ENCODE assay signal across 28 cellular contexts in the genomic region with DNA sequence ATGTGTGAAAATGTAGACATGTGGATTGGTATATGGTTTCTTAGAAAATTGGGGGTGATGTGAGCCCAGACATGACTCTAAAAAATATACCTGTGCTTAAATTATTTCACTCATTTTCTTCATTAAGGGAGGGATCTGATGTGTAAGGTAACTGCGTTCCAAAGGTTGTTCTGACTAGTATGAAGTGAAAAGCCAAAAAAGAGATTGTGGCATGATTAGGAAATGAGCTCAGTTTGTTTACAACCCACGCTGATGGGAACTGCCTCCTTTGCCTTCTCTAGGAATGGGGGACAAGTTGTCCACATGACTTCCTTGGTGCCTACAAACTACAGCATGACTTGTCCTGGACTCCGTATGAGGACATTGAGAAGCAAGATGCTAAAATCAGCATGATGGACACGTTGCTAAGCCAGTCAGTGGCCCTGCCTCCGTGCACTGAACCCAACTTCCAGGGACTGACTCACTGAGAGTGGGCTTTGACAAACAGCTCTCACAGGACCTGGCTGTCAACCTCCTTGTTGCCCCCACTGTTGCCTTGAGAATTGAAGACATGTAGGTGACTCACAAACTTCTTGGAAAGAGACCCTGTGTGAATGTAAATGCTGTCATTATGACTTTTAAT. TPM values are rescaled to one million over a fixed set of nuclear protein-coding genes. Genes with fewer than 3 reads are reported as not detected.
"Had no signal": no experiment of that assay in that cellular context is flagged by ENCODE, and none has a peak within 500 bp of the region (broad histone marks: within the 10 kb centered on the region; RNA-seq: fewer than 3 reads in every experiment).

No MANE protein-coding gene starts in this region.

- H3K4me3 ChIP-seq: breast epithelium, heart left ventricle, left ventricle myocardium inferior, psoas muscle, smooth muscle cell, tibial nerve had no signal

- H3K4me1 Mint-ChIP-seq: endodermal cell had no signal

- H3K4me2 ChIP-seq: smooth muscle cell had no signal

- H3K9me3 ChIP-seq: breast epithelium, heart left ventricle, left ventricle myocardium inferior, psoas muscle, tibial nerve had no signal

- H3K27ac Mint-ChIP-seq: activated CD8-positive, alpha-beta memory T cell treated with anti-CD3 and anti-CD28 coated beads, Interleukin-2, amount 10 ng/mL, durations not matched to agents 7 days and 5 days; dendritic cell treated with granulocyte-macrophage colony-stimulating factor and Interleukin-4, amounts not matched to agents 40 ng/mL and 50 ng/mL, for 4 days; endodermal cell had no signal

- ATAC-seq: activated CD8-positive, alpha-beta memory T cell treated with anti-CD3 and anti-CD28 coated beads, Interleukin-2, amount 10 ng/mL, durations not matched to agents 7 days and 5 days; esophagus mucosa; foreskin keratinocyte; heart left ventricle; psoas muscle had no signal

- H3K4me1 ChIP-seq: breast epithelium, foreskin keratinocyte, parathyroid adenoma had no signal

- H3K9ac ChIP-seq: parathyroid adenoma had no signal

- H3K27me3 Mint-ChIP-seq: activated CD8-positive, alpha-beta memory T cell treated with anti-CD3 and anti-CD28 coated beads, Interleukin-2, amount 10 ng/mL, durations not matched to agents 7 days and 5 days; central memory CD8-positive, alpha-beta T cell; dendritic cell treated with granulocyte-macrophage colony-stimulating factor and Interleukin-4, amounts not matched to agents 40 ng/mL and 50 ng/mL, for 4 days; naive B cell had no signal

- H2AFZ ChIP-seq: parathyroid adenoma had no signal

- H3K4me3 Mint-ChIP-seq: activated CD8-positive, alpha-beta memory T cell treated with anti-CD3 and anti-CD28 coated beads, Interleukin-2, amount 10 ng/mL, durations not matched to agents 7 days and 5 days; central memory CD8-positive, alpha-beta T cell; dendritic cell treated with granulocyte-macrophage colony-stimulating factor and Interleukin-4, amounts not matched to agents 40 ng/mL and 50 ng/mL, for 4 days; endodermal cell; naive B cell had no signal

- H3K27me3 ChIP-seq: breast epithelium, foreskin keratinocyte, heart left ventricle, tibial nerve had no signal

- H3K27ac ChIP-seq: breast epithelium, foreskin keratinocyte, heart left ventricle, left ventricle myocardium inferior, parathyroid adenoma, psoas muscle, tibial nerve, VCaP had no signal

- H3K9me3 Mint-ChIP-seq: central memory CD8-positive, alpha-beta T cell; dendritic cell treated with granulocyte-macrophage colony-stimulating factor and Interleukin-4, amounts not matched to agents 40 ng/mL and 50 ng/mL, for 4 days; endodermal cell; naive B cell had no signal

- DNase-seq: activated CD4-positive, alpha-beta T cell treated with anti-CD3 and anti-CD28 coated beads for 48 hours; activated CD4-positive, alpha-beta T cell treated with anti-CD3 and anti-CD28 coated beads, Interleukin-2, amount 50 U/mL, for 48 hours; activated CD8-positive, alpha-beta memory T cell treated with anti-CD3 and anti-CD28 coated beads, Interleukin-2, amount 10 ng/mL, durations not matched to agents 7 days and 5 days; activated gamma-delta T cell treated with Interleukin-2 at 50 U/mL for 16 hours; activated naive CD4-positive, alpha-beta T cell treated with anti-CD3 and anti-CD28 coated beads, Interleukin-2, amount 50 U/mL, for 16 hours; endodermal cell; foreskin keratinocyte; heart left ventricle; kidney glomerular epithelial cell; left ventricle myocardium inferior; naive B cell; psoas muscle; stimulated activated CD4-positive, alpha-beta T cell treated with anti-CD3 and anti-CD28 coated beads, Interleukin-2, amount 100 ng/mL, for 24 hours; stimulated activated naive CD4-positive, alpha-beta T cell treated with Interleukin-2 at 50 U/mL for 16 hours; T-helper 1 cell had no signal

RNA-seq across cellular contexts. Expression of gene TMEM269, which starts 9.8 kb away (rescaled TPM):
- total RNA-seq: foreskin keratinocyte, left ventricle myocardium inferior, lung microvascular endothelial cell, mesenteric fat pad had no signal
- polyA plus RNA-seq: heart left ventricle had no signal

RNA-seq across cellular contexts. Expression of gene CLDN19, which starts 35.0 kb away (rescaled TPM):
- total RNA-seq: activated CD8-positive, alpha-beta memory T cell treated with anti-CD3 and anti-CD28 coated beads, Interleukin-2, amount 10 ng/mL, durations not matched to agents 7 days and 5 days; esophagus mucosa; foreskin keratinocyte; left ventricle myocardium inferior; lung microvascular endothelial cell; mesenteric fat pad; psoas muscle; temporal lobe; ureter had no signal
- polyA plus RNA-seq: foreskin keratinocyte, neural cell had no signal
